ENCODE assay signal across 8 cellular contexts in genomic region chr3:33114622-33115023, GRCh38. TPM values are rescaled to one million over a fixed set of nuclear protein-coding genes. Genes with fewer than 3 reads are reported as not detected.
DNase-seq lines count a peak whose midpoint lies in the region; ATAC-seq and TF ChIP-seq lines count a peak whose summit lies in the region.

No MANE protein-coding gene starts in this region.

- TF ChIP-seq CTCF in adrenal gland (IDR thresholded peaks at IDR 0.05) (no peak), liver (IDR thresholded peaks at IDR 0.05; ENCODE audit: low read depth, low read length, missing input control) (no peak)

- no peaks in the 10 kb centered on the region for H3K9me3 ChIP-seq in adrenal gland (replicated peaks in 1 of 3)
- no peaks in the 10 kb centered on the region for H3K9me3 ChIP-seq in liver (ENCODE audit: control insufficient read depth in 4 of 4, low read length in 3 of 4)
- no peaks in the 10 kb centered on the region for H3K9me3 ChIP-seq in thymus (ENCODE audit: control insufficient read depth)

- TF ChIP-seq RAD21 in liver (IDR thresholded peaks at IDR 0.05), result no peak

- H3K9me3 Mint-ChIP-seq in activated CD4-positive, alpha-beta T cell treated with anti-CD3 and anti-CD28 coated beads, Interleukin-2, amount 10 ng/mL, durations not matched to agents 7 days and 5 days, result peaks cover 4% of the 10 kb centered on the region

- no peak for ATAC-seq in HG02973 (IDR thresholded peaks at IDR 0.05; ENCODE audit: unreplicated experiment)
- no peak for ATAC-seq in GM21786 (IDR thresholded peaks at IDR 0.05; ENCODE audit: unreplicated experiment)

- peaks cover 6% of the 10 kb centered on the region for H3K36me3 Mint-ChIP-seq in activated CD4-positive, alpha-beta T cell treated with anti-CD3 and anti-CD28 coated beads, Interleukin-2, amount 10 ng/mL, durations not matched to agents 7 days and 5 days (ENCODE audit: low read depth)

- POLR2A ChIA-PET in activated CD4-positive, alpha-beta T cell treated with anti-CD3 and anti-CD28 coated beads, Interleukin-2, amount 10 ng/mL, durations not matched to agents 7 days and 5 days (lab: Charles Lee), result no interaction called here

- H3K27ac ChIP-seq in adrenal gland (peak overlapping the region; percentile 92 to 99 (median 99)), liver (ENCODE audit: low read depth in 1 of 2, low read length in 2 of 2) (peak overlapping the region; percentile 78 to 94), thymus (ENCODE audit: low read depth) (peak overlapping the region; percentile 92)

- H3K27me3 Mint-ChIP-seq in activated CD4-positive, alpha-beta T cell treated with anti-CD3 and anti-CD28 coated beads, Interleukin-2, amount 10 ng/mL, durations not matched to agents 7 days and 5 days, result no peaks in the 10 kb centered on the region

- intact Hi-C loops in adrenal gland (cut with DNase I), result no loop called here

- peak overlapping the region; percentile 89 for H3K27ac Mint-ChIP-seq in activated CD4-positive, alpha-beta T cell treated with anti-CD3 and anti-CD28 coated beads, Interleukin-2, amount 10 ng/mL, durations not matched to agents 7 days and 5 days

- H3K27me3 ChIP-seq in adrenal gland (no peaks in the 10 kb centered on the region), liver (ENCODE audit: control insufficient read depth in 4 of 4, insufficient read depth in 4 of 4, low read length in 3 of 4) (no peaks in the 10 kb centered on the region), thymus (ENCODE audit: control insufficient read depth, insufficient read depth) (no peaks in the 10 kb centered on the region)

- no peak for TF ChIP-seq POLR2A in adrenal gland (IDR thresholded peaks at IDR 0.05)

- H3K9ac ChIP-seq in liver (ENCODE audit: low read depth in 1 of 2, low read length in 2 of 2), result no peak overlapping the region

- H3K4me1 ChIP-seq in adrenal gland (replicated peaks in 1 of 2) (peaks cover 15 to 41% of the 10 kb centered on the region in 2 donors), liver (ENCODE audit: control insufficient read depth in 4 of 4, insufficient read depth in 4 of 4, low read length in 3 of 4) (peaks cover 3 to 19% (median 11%) of the 10 kb centered on the region in 4 donors), thymus (ENCODE audit: control insufficient read depth, insufficient read depth, low read length) (no peaks in the 10 kb centered on the region)

- 23 to 34% (median 26%) methylated on average over 10 to 14 of the region's 14 CpGs for WGBS in adrenal gland, 4 donors
- WGBS in liver, result 55% methylated on average over 14 of the region's 14 CpGs
- WGBS in thymus, result 51% methylated on average over 14 of the region's 14 CpGs

- peak overlapping the region in 3 of 4 donors; percentile 13 to 82 (median 52) for H3K4me3 ChIP-seq in adrenal gland
- H3K4me3 ChIP-seq in liver (ENCODE audit: low read depth in 1 of 3, low read length in 3 of 3), result peak overlapping the region in 2 of 3 donors; percentile 81 to 92
- H3K4me3 ChIP-seq in thymus (ENCODE audit: low read length), result peak overlapping the region; percentile 66

- no peak for DNase-seq in activated CD4-positive, alpha-beta T cell treated with anti-CD3 and anti-CD28 coated beads, Interleukin-2, amount 10 ng/mL, durations not matched to agents 7 days and 5 days
- no peak for DNase-seq in activated CD4-positive, alpha-beta T cell treated with anti-CD3 and anti-CD28 coated beads, Interleukin-2, amount 50 U/mL, for 4 hours
- DNase-seq in adrenal gland, result no peak
- DNase-seq in amygdala (lab: John Stamatoyannopoulos, UW), result no peak

- CTCF ChIA-PET in activated CD4-positive, alpha-beta T cell treated with anti-CD3 and anti-CD28 coated beads, Interleukin-2, amount 10 ng/mL, durations not matched to agents 7 days and 5 days (lab: Charles Lee), result interaction anchor here (1.3 kb wide), 1 partner anchor 258 kb away, joined by 3 read pairs; no protein-coding TSS in a partner anchor

- no peaks in the 10 kb centered on the region for H3K36me3 ChIP-seq in adrenal gland (replicated peaks in 1 of 2)
- H3K36me3 ChIP-seq in liver (ENCODE audit: control insufficient read depth in 4 of 4, insufficient read depth in 3 of 4, low read depth in 1 of 4, low read length in 3 of 4), result no peaks in the 10 kb centered on the region
- no peaks in the 10 kb centered on the region for H3K36me3 ChIP-seq in thymus (ENCODE audit: control insufficient read depth, insufficient read depth)

- peak overlapping the region; percentile 82 for H3K4me3 Mint-ChIP-seq in activated CD4-positive, alpha-beta T cell treated with anti-CD3 and anti-CD28 coated beads, Interleukin-2, amount 10 ng/mL, durations not matched to agents 7 days and 5 days

- peaks cover 38% of the 10 kb centered on the region for H3K4me1 Mint-ChIP-seq in activated CD4-positive, alpha-beta T cell treated with anti-CD3 and anti-CD28 coated beads, Interleukin-2, amount 10 ng/mL, durations not matched to agents 7 days and 5 days

TF ChIP-seq in liver, 16 proteins besides CTCF, POLR2A, EP300 and RAD21:
- TF ChIP-seq HNF4A (conservative IDR thresholded peaks at IDR 0.05) (no peak), TAF1 (conservative IDR thresholded peaks at IDR 0.05) (no peak), GABPA (IDR thresholded peaks at IDR 0.05 in 1 of 2, conservative IDR thresholded peaks at IDR 0.05 in 1 of 2) (no peak), NR2F2 (IDR thresholded peaks at IDR 0.05) (no peak), HNF4G (IDR thresholded peaks at IDR 0.05) (no peak)

RNA-seq across cellular contexts. Expression of gene CRTAP, which starts 0.8 kb away (rescaled TPM):
- total RNA-seq in activated CD4-positive, alpha-beta T cell treated with anti-CD3 and anti-CD28 coated beads, Interleukin-2, amount 10 ng/mL, durations not matched to agents 7 days and 5 days, result 10 to 100 TPM; 38.8 to 39.3 TPM
- 100 to 1,000 TPM; 154 to 677 (median 337) TPM for total RNA-seq in adrenal gland
- polyA plus RNA-seq in adrenal gland, result 100 to 1,000 TPM in 1 of 3 donors, 10 to 100 TPM in 2; 64.5 to 147 (median 87.4) TPM
- total RNA-seq in liver, result 10 to 100 TPM; 34.9 to 47.6 TPM
- polyA plus RNA-seq in liver, result 10 to 100 TPM; 26.5 to 42.1 TPM
- 38.6 TPM for polyA plus RNA-seq in thymus

RNA-seq across cellular contexts. Expression of gene GLB1, which starts 17.7 kb away (rescaled TPM):
- total RNA-seq in activated CD4-positive, alpha-beta T cell treated with anti-CD3 and anti-CD28 coated beads, Interleukin-2, amount 10 ng/mL, durations not matched to agents 7 days and 5 days, result 10 to 100 TPM; 45.4 to 46.5 TPM
- total RNA-seq in adrenal gland (100 to 1,000 TPM in 4 of 8 donors, 10 to 100 TPM in 4; 67.6 to 182 (median 101) TPM), liver (10 to 100 TPM; 33.8 to 39.8 TPM)
- polyA plus RNA-seq in adrenal gland (10 to 100 TPM; 10.8 to 59.3 (median 13.2) TPM), liver (10 to 100 TPM; 21.6 to 36.8 TPM), thymus (13.6 TPM)

RNA-seq across cellular contexts. Expression of gene TMPPE, which starts 17.7 kb away (rescaled TPM):
- total RNA-seq in activated CD4-positive, alpha-beta T cell treated with anti-CD3 and anti-CD28 coated beads, Interleukin-2, amount 10 ng/mL, durations not matched to agents 7 days and 5 days, result 10 to 100 TPM; 13.4 to 14.3 TPM
- total RNA-seq in adrenal gland (10 to 100 TPM in 1 of 8 donors, 1 to 10 TPM in 7; 3.3 to 10.1 (median 7.3) TPM), liver (10 to 100 TPM in 1 of 2 donors, 1 to 10 TPM in 1; 6.8 to 10.2 TPM)
- polyA plus RNA-seq in adrenal gland (1 to 10 TPM in 1 of 3 donors, under 1 TPM in 2; 0.17 to 1.3 (median 0.80) TPM), liver (under 1 TPM; 0.51 to 0.56 TPM), thymus (0.25 TPM)
